ENCODE assay signal across 22 cellular contexts in genomic region chr20:22523499-22524392, GRCh38.
DNase-seq lines count a peak whose midpoint lies in the region; ATAC-seq and TF ChIP-seq lines count a peak whose summit lies in the region.
"Had no signal": no experiment of that assay in that cellular context is flagged by ENCODE, and none has a peak within 500 bp of the region (broad histone marks: within the 10 kb centered on the region; RNA-seq: fewer than 3 reads in every experiment).

No MANE protein-coding gene starts in this region.

- TF ChIP-seq CTCF in colonic mucosa (IDR thresholded peaks at IDR 0.05): no peak
- TF ChIP-seq CTCF in esophagus squamous epithelium (IDR thresholded peaks at IDR 0.05): no peak
- TF ChIP-seq CTCF in GM10266 (IDR thresholded peaks at IDR 0.05; ENCODE audit: control insufficient read depth, insufficient read depth, low read depth, missing control alignments): no peak

- intact Hi-C loops in right cardiac atrium (cut with DNase I): no loop called here
- intact Hi-C loops in cardiac septum (cut with DNase I): no loop called here
- intact Hi-C loops in colonic mucosa (cut with DNase I): no loop called here
- intact Hi-C loops in esophagus squamous epithelium (cut with DNase I): no loop called here

- H3K4me3 ChIP-seq in right cardiac atrium (ENCODE audit: low read length) (no peak overlapping the region), colonic mucosa (no peak overlapping the region), mucosa of rectum (ENCODE audit: low read length in 2 of 2) (peak overlapping the region; percentile 20 to 28), esophagus squamous epithelium (no peak overlapping the region)
- H3K4me3 ChIP-seq: GM23338, lower lobe of right lung, SK-N-MC had no signal

- H3K9me3 ChIP-seq in right cardiac atrium (ENCODE audit: control insufficient read depth, low read length) (no peaks in the 10 kb centered on the region), colonic mucosa (no peaks in the 10 kb centered on the region), mucosa of rectum (ENCODE audit: control insufficient read depth in 2 of 2, low read length in 2 of 2) (no peaks in the 10 kb centered on the region), esophagus squamous epithelium (no peaks in the 10 kb centered on the region)
- H3K9me3 ChIP-seq: BE2C, lower lobe of right lung had no signal

- H3K9ac ChIP-seq in colonic mucosa (ENCODE audit: low read depth in 2 of 2, low read length in 2 of 2): no peak overlapping the region
- no peak overlapping the region for H3K9ac ChIP-seq in mucosa of rectum (ENCODE audit: low read depth in 1 of 2, low read length in 2 of 2)
- H3K9ac ChIP-seq: parathyroid adenoma had no signal

- no peak for DNase-seq in right cardiac atrium
- no peak for DNase-seq in cardiac septum (ENCODE audit: low spot score)
- peak; percentile 65 for DNase-seq in colonic mucosa
- no peak for DNase-seq in esophagus squamous epithelium (lab: John Stamatoyannopoulos, UW)
- DNase-seq in activated effector memory CD4-positive, alpha-beta T cell treated with Interleukin-2 at 50 U/mL for 16 hours: no peak
- no peak for DNase-seq in GM10266 (ENCODE audit: extremely low spot score)
- DNase-seq: activated CD4-positive, alpha-beta T cell treated with anti-CD3 and anti-CD28 coated beads for 1 hour; BE2C; central memory CD4-positive, alpha-beta T cell; IMR-90; lower lobe of right lung; naive thymus-derived CD4-positive, alpha-beta T cell; NCI-H2081; NCI-H526 treated with DMSO at 0.1 percent for 48 hours; stimulated activated CD4-positive, alpha-beta T cell treated with anti-CD3 and anti-CD28 coated beads, Interleukin-2, amount 100 ng/mL, for 48 hours; T1000 had no signal

- ATAC-seq in right cardiac atrium (peak; percentile 20 to 22), HG03196 (IDR thresholded peaks at IDR 0.05; ENCODE audit: unreplicated experiment) (no peak)
- ATAC-seq: GM23338; lower lobe of right lung; naive thymus-derived CD4-positive, alpha-beta T cell had no signal

- no peaks in the 10 kb centered on the region for H3K4me1 ChIP-seq in right cardiac atrium (ENCODE audit: control insufficient read depth, insufficient read depth, low read length)
- no peaks in the 10 kb centered on the region for H3K4me1 ChIP-seq in colonic mucosa
- H3K4me1 ChIP-seq in mucosa of rectum (ENCODE audit: control insufficient read depth in 2 of 2, insufficient read depth in 2 of 2, low read length in 2 of 2): peaks cover 0 to 8% of the 10 kb centered on the region in 2 donors
- H3K4me1 ChIP-seq in esophagus squamous epithelium: no peaks in the 10 kb centered on the region
- H3K4me1 ChIP-seq: BE2C, lower lobe of right lung, parathyroid adenoma had no signal

- TF ChIP-seq POLR2A in esophagus squamous epithelium (IDR thresholded peaks at IDR 0.05): no peak

- H3K27ac ChIP-seq in right cardiac atrium (ENCODE audit: low read length) (no peak overlapping the region), colonic mucosa (peak overlapping the region; percentile 53), mucosa of rectum (ENCODE audit: low read depth in 2 of 2, low read length in 2 of 2) (peak overlapping the region; percentile 72 to 83), esophagus squamous epithelium (no peak overlapping the region)
- H3K27ac ChIP-seq: 22Rv1, lower lobe of right lung, parathyroid adenoma, SK-N-MC had no signal

- WGBS in right cardiac atrium: 81% methylated on average over 15 of the region's 15 CpGs
- WGBS in esophagus squamous epithelium, 2 donors: 72 to 78% methylated on average over 15 of the region's 15 CpGs

- H3K27me3 ChIP-seq in right cardiac atrium (ENCODE audit: control insufficient read depth, insufficient read depth): no peaks in the 10 kb centered on the region
- no peaks in the 10 kb centered on the region for H3K27me3 ChIP-seq in colonic mucosa
- H3K27me3 ChIP-seq in mucosa of rectum (ENCODE audit: control insufficient read depth in 2 of 2, insufficient read depth in 2 of 2, low read length in 2 of 2): no peaks in the 10 kb centered on the region
- peaks cover 0 to 36% (median 0%) of the 10 kb centered on the region in 4 donors for H3K27me3 ChIP-seq in esophagus squamous epithelium
- H3K27me3 ChIP-seq: BE2C had no signal

- no peaks in the 10 kb centered on the region for H3K36me3 ChIP-seq in colonic mucosa
- no peaks in the 10 kb centered on the region for H3K36me3 ChIP-seq in mucosa of rectum (ENCODE audit: control insufficient read depth in 2 of 2, insufficient read depth in 2 of 2, low read length in 2 of 2)
- no peaks in the 10 kb centered on the region for H3K36me3 ChIP-seq in esophagus squamous epithelium
- H3K36me3 ChIP-seq: BE2C, lower lobe of right lung had no signal

Comparison
In these comparisons a context has a peak if more than half of its experiments do, and no peak if none do; other contexts are left out.
1. H3K27ac ChIP-seq: peak in colonic mucosa (single experiment) and mucosa of rectum (2 of 2); none in right cardiac atrium (single experiment) and esophagus squamous epithelium (0 of 4).
2. H3K4me3 ChIP-seq: peak in mucosa of rectum (2 of 2); none in right cardiac atrium (single experiment), colonic mucosa (single experiment) and esophagus squamous epithelium (0 of 4).